23 cellular contexts compared by ENCODE assay signal in the genomic region with DNA sequence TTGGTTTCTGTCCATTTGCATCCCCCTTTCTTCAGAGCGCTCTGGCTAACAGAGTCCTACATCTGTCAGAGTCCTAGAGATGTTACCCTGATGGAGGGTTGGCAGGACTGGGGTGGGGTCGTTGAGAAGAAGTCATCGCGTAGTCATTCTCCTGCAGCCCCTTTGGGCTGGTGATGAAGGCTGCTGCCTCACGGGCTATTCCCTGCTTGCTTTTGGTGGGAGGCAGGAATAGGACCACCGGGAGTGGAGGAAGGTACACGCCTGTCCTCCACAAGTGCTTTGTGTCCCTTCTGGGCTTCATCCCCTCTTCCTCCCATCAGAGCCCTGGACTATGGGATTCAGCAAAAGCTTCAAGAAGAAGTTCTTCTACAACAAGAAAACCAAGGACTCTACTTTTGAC.
"Had no signal": no experiment of that assay in that cellular context is flagged by ENCODE, and none has a peak within 500 bp of the region (broad histone marks: within the 10 kb centered on the region; RNA-seq: fewer than 3 reads in every experiment).

No MANE protein-coding gene starts in this region.

- H3K27me3 ChIP-seq: esophagus muscularis mucosa, gastrocnemius medialis, heart right ventricle, spleen, stomach had no signal

- H3K4me1 ChIP-seq: parathyroid adenoma had no signal

- DNase-seq: effector memory CD8-positive, alpha-beta T cell; gastrocnemius medialis; heart right ventricle; hypothalamus; kidney glomerular epithelial cell; mesendoderm; naive thymus-derived CD8-positive, alpha-beta T cell; occipital lobe; spleen; stimulated activated CD4-positive, alpha-beta T cell treated with anti-CD3 and anti-CD28 coated beads, Interleukin-2, amount 100 ng/mL, for 24 hours; stimulated activated CD4-positive, alpha-beta T cell treated with anti-CD3 and anti-CD28 coated beads, Interleukin-4, amount 100 ng/mL, for 4 hours; stimulated activated naive CD4-positive, alpha-beta T cell; stomach; substantia nigra; trophoblast cell had no signal

- H3K9me3 ChIP-seq: esophagus muscularis mucosa, gastrocnemius medialis, heart right ventricle, prostate gland, spleen, stomach, thoracic aorta had no signal

- ATAC-seq: effector memory CD8-positive, alpha-beta T cell; gastrocnemius medialis; heart right ventricle; naive thymus-derived CD8-positive, alpha-beta T cell; sciatic nerve had no signal

- H3K4me3 Mint-ChIP-seq: dendritic cell treated with granulocyte-macrophage colony-stimulating factor and Interleukin-4, amounts not matched to agents 40 ng/mL and 50 ng/mL, for 4 days; effector memory CD8-positive, alpha-beta T cell; naive thymus-derived CD8-positive, alpha-beta T cell; neural crest cell had no signal

- H3K4me3 ChIP-seq: esophagus muscularis mucosa, gastrocnemius medialis, heart right ventricle, prostate gland, spleen, stomach, thoracic aorta had no signal

- H3K27ac Mint-ChIP-seq: dendritic cell treated with granulocyte-macrophage colony-stimulating factor and Interleukin-4, amounts not matched to agents 40 ng/mL and 50 ng/mL, for 4 days had no signal

- H3K36me3 ChIP-seq: prostate gland had no signal

- H3K27me3 Mint-ChIP-seq: dendritic cell treated with granulocyte-macrophage colony-stimulating factor and Interleukin-4, amounts not matched to agents 40 ng/mL and 50 ng/mL, for 4 days; effector memory CD8-positive, alpha-beta T cell; naive thymus-derived CD8-positive, alpha-beta T cell had no signal

- H3K27ac ChIP-seq: epithelial cell of prostate, esophagus muscularis mucosa, gastrocnemius medialis, heart right ventricle, parathyroid adenoma, prostate gland, spleen, stomach, thoracic aorta had no signal

- H3K9me3 Mint-ChIP-seq: dendritic cell treated with granulocyte-macrophage colony-stimulating factor and Interleukin-4, amounts not matched to agents 40 ng/mL and 50 ng/mL, for 4 days; effector memory CD8-positive, alpha-beta T cell; naive thymus-derived CD8-positive, alpha-beta T cell; neural crest cell had no signal
